ENCODE assay signal across 15 cellular contexts in genomic region chr4:20641971-20642370, GRCh38.
"Had no signal": no experiment of that assay in that cellular context is flagged by ENCODE, and none has a peak within 500 bp of the region (broad histone marks: within the 10 kb centered on the region; RNA-seq: fewer than 3 reads in every experiment).

No MANE protein-coding gene starts in this region.

- DNase-seq: effector memory CD4-positive, alpha-beta T cell; gastrocnemius medialis; heart right ventricle; hypothalamus; kidney glomerular epithelial cell; naive thymus-derived CD4-positive, alpha-beta T cell; nephron progenitor cell; psoas muscle; retina; right lobe of liver; stimulated activated CD4-positive, alpha-beta T cell treated with anti-CD3 and anti-CD28 coated beads, Interleukin-4, amount 100 ng/mL, for 1 hour; stimulated activated CD8-positive, alpha-beta memory T cell treated with anti-CD3 and anti-CD28 coated beads, Interleukin-4, amount 100 ng/mL, for 48 hours; stimulated activated naive CD8-positive, alpha-beta T cell treated with anti-CD3 and anti-CD28 coated beads, Interleukin-15, Interleukin-2, amounts not matched to agents 100 U/mL and 50 U/mL, for 24 hours; thyroid gland had no signal

- ATAC-seq: gastrocnemius medialis; heart right ventricle; naive thymus-derived CD4-positive, alpha-beta T cell; psoas muscle; right lobe of liver; stimulated activated effector memory CD8-positive, alpha-beta T cell treated with anti-CD3 and anti-CD28 coated beads, Interleukin-12 subunit alpha, Interleukin-12 subunit beta, amount 100 ng/mL, for 72 hours; stimulated activated naive CD8-positive, alpha-beta T cell treated with anti-CD3 and anti-CD28 coated beads, Interleukin-15, Interleukin-2, amounts not matched to agents 100 U/mL and 50 U/mL, for 24 hours had no signal
